16 cellular contexts compared by ENCODE assay signal in genomic region chr13:110938662-110939421, GRCh38. TPM values are rescaled to one million over a fixed set of nuclear protein-coding genes. Genes with fewer than 3 reads are reported as not detected.
A peak's percentile ranks its signal among the peaks of the same experiment; 100 is the strongest.
DNase-seq lines count a peak whose midpoint lies in the region; ATAC-seq and TF ChIP-seq lines count a peak whose summit lies in the region.
"Had no signal": no experiment of that assay in that cellular context is flagged by ENCODE, and none has a peak within 500 bp of the region (broad histone marks: within the 10 kb centered on the region; RNA-seq: fewer than 3 reads in every experiment).

No MANE protein-coding gene starts in this region.

- H2BK12ac ChIP-seq in neuronal stem cell (ENCODE audit: low read length) (no peak overlapping the region), mesenchymal stem cell (ENCODE audit: low read length in 2 of 2) (no peak overlapping the region)

- H3K14ac ChIP-seq in neuronal stem cell (ENCODE audit: low read length) (no peak overlapping the region), mesenchymal stem cell (ENCODE audit: low read length in 2 of 2) (no peak overlapping the region)

- no peaks in the 10 kb centered on the region for H3K79me1 ChIP-seq in neuronal stem cell (ENCODE audit: low read depth, low read length)
- H3K79me1 ChIP-seq in mesenchymal stem cell (replicated peaks; ENCODE audit: low read length, poor library complexity, severe bottlenecking) = no peaks in the 10 kb centered on the region

- H4K91ac ChIP-seq in neuronal stem cell (ENCODE audit: low read depth, low read length, poor library complexity) = no peak overlapping the region
- H4K91ac ChIP-seq in mesenchymal stem cell (ENCODE audit: low read length) = no peak overlapping the region

- H2BK15ac ChIP-seq in neuronal stem cell (ENCODE audit: low read length) = no peak overlapping the region
- H2BK15ac ChIP-seq in mesenchymal stem cell (ENCODE audit: low read depth, poor library complexity, severe bottlenecking) = no peak overlapping the region

- H2BK120ac ChIP-seq in neuronal stem cell (ENCODE audit: low read depth, low read length) = no peak overlapping the region
- H2BK120ac ChIP-seq in mesenchymal stem cell (ENCODE audit: low read depth, low read length) = no peak overlapping the region

- H3K27ac ChIP-seq in coronary artery (no peak overlapping the region), neuronal stem cell (replicated peaks; ENCODE audit: low read length) (no peak overlapping the region), mesenchymal stem cell (ENCODE audit: low read length, poor library complexity, severe bottlenecking) (no peak overlapping the region)
- H3K27ac ChIP-seq: 22Rv1 had no signal

- H4K8ac ChIP-seq in neuronal stem cell (ENCODE audit: low read depth, low read length) = no peak overlapping the region
- no peak overlapping the region for H4K8ac ChIP-seq in mesenchymal stem cell (ENCODE audit: low read length)

- H2AK5ac ChIP-seq in neuronal stem cell (ENCODE audit: low read depth, low read length) (no peak overlapping the region), mesenchymal stem cell (ENCODE audit: low read length, severe bottlenecking) (no peak overlapping the region)

- H3K4me2 ChIP-seq in neuronal stem cell (ENCODE audit: insufficient read depth, low read length, poor library complexity, severe bottlenecking) (no peak overlapping the region), mesenchymal stem cell (ENCODE audit: low read length, poor library complexity, severe bottlenecking) (no peak overlapping the region)
- H3K4me2 ChIP-seq: GM23338 had no signal

- H3K4me3 ChIP-seq in coronary artery = no peak overlapping the region
- peak overlapping the region in 1 of 2 donors; percentile 47 for H3K4me3 ChIP-seq in neuronal stem cell (ENCODE audit: low read length in 2 of 2)
- H3K4me3 ChIP-seq in mesenchymal stem cell (ENCODE audit: insufficient read depth in 1 of 2, low read depth in 1 of 2, low read length in 2 of 2) = no peak overlapping the region
- H3K4me3 ChIP-seq: GM23338 had no signal

- H2AFZ ChIP-seq in neuronal stem cell (ENCODE audit: low read length) (no peak overlapping the region), mesenchymal stem cell (ENCODE audit: low read depth, low read length) (no peak overlapping the region)
- H2AFZ ChIP-seq: GM23338 had no signal

- no peaks in the 10 kb centered on the region for H3K36me3 ChIP-seq in neuronal stem cell (replicated peaks in 1 of 2; ENCODE audit: control insufficient read depth in 2 of 2, insufficient read depth in 2 of 2, low read length in 2 of 2)
- no peaks in the 10 kb centered on the region for H3K36me3 ChIP-seq in mesenchymal stem cell (ENCODE audit: control insufficient read depth in 1 of 2, insufficient read depth in 2 of 2, low read depth in 1 of 2, low read length in 2 of 2)

- H3K9ac ChIP-seq in neuronal stem cell (ENCODE audit: low read depth, low read length, poor library complexity) = peak overlapping the region; percentile 22
- H3K9ac ChIP-seq in mesenchymal stem cell (ENCODE audit: low read length) = no peak overlapping the region

- WGBS in neuronal stem cell (ENCODE audit: extremely low coverage in 2 of 2, insufficient read length in 2 of 2, insufficient replicate concordance in 1 of 2), 2 donors = no CpG with 5 or more reads among the region's 13 CpGs
- WGBS in mesenchymal stem cell = 87% methylated on average over 13 of the region's 13 CpGs

- H3K9me3 ChIP-seq in neuronal stem cell (replicated peaks in 1 of 2; ENCODE audit: control insufficient read depth in 2 of 2, insufficient read depth in 1 of 2, low read depth in 1 of 2, low read length in 2 of 2) = peaks cover 2% of the 10 kb centered on the region in 2 donors
- peaks cover 2% of the 10 kb centered on the region for H3K9me3 ChIP-seq in mesenchymal stem cell (ENCODE audit: control insufficient read depth, low read length)

- no peak for TF ChIP-seq CTCF in coronary artery (IDR thresholded peaks at IDR 0.05)

- H3K18ac ChIP-seq in neuronal stem cell (ENCODE audit: low read length) (no peak overlapping the region), mesenchymal stem cell (ENCODE audit: low read depth in 1 of 2, low read length in 2 of 2) (no peak overlapping the region)

- H3K23ac ChIP-seq in neuronal stem cell (ENCODE audit: low read depth, low read length, poor library complexity) (no peak overlapping the region), mesenchymal stem cell (ENCODE audit: low read length in 2 of 2) (no peak overlapping the region)

- in situ Hi-C loops in KBM-7 (cut with MboI; ENCODE audit: low pct_unique_long_range_greater_than_20kb, low sequenced_read_pairs) = no loop called here

- H3K4me1 ChIP-seq in neuronal stem cell (ENCODE audit: control insufficient read depth in 2 of 2, insufficient read depth in 1 of 2, low read depth in 1 of 2, low read length in 2 of 2) (no peaks in the 10 kb centered on the region), mesenchymal stem cell (ENCODE audit: control insufficient read depth, insufficient read depth, low read depth, low read length) (no peaks in the 10 kb centered on the region)

- H3K27me3 ChIP-seq in neuronal stem cell (ENCODE audit: control insufficient read depth in 3 of 3, insufficient read depth in 3 of 3, low read depth in 1 of 3, low read length in 3 of 3) (peaks cover 0 to 4% (median 0%) of the 10 kb centered on the region in 3 experiments), mesenchymal stem cell (ENCODE audit: control insufficient read depth in 1 of 2, insufficient read depth in 1 of 2, low read length in 2 of 2) (no peaks in the 10 kb centered on the region)

- H3K4ac ChIP-seq in neuronal stem cell (ENCODE audit: low read length) (no peak overlapping the region), mesenchymal stem cell (ENCODE audit: low read depth in 1 of 2, low read length in 2 of 2) (no peak overlapping the region)

- no peak overlapping the region for H2BK5ac ChIP-seq in neuronal stem cell (ENCODE audit: low read length)
- H2BK5ac ChIP-seq in mesenchymal stem cell (ENCODE audit: low read depth, low read length, poor library complexity, severe bottlenecking) = no peak overlapping the region

- peak; percentile 45 to 52 for ATAC-seq in activated CD4-positive, CD25-positive, alpha-beta regulatory T cell treated with anti-CD3 and anti-CD28 coated beads, Interleukin-2, amount 50 U/mL, for 24 hours
- ATAC-seq: GM23338 had no signal

- no peak for DNase-seq in activated CD4-positive, CD25-positive, alpha-beta regulatory T cell (lab: John Stamatoyannopoulos, UW)
- DNase-seq in EL = peak; percentile 7
- DNase-seq in coronary artery (ENCODE audit: low spot score) = peak; percentile 38
- DNase-seq in neuronal stem cell (ENCODE audit: low spot score) = no peak
- no peak for DNase-seq in stimulated activated CD4-positive, alpha-beta T cell treated with anti-CD3 and anti-CD28 coated beads, Interleukin-4, amount 100 ng/mL, for 24 hours
- no peak for DNase-seq in KBM-7
- no peak for DNase-seq in mesenchymal stem cell
- DNase-seq: CD4-positive, alpha-beta memory T cell; DMS79; KG1; NCI-H1436; NCI-H2029; NCI-H2171 treated with DMSO at 0.1 percent for 48 hours had no signal

RNA-seq across cellular contexts. Expression of gene ANKRD10, which starts 24.0 kb away (rescaled TPM):
- polyA plus RNA-seq in neuronal stem cell (2013, experiment 1 of 2) = 91.9 TPM
- polyA plus RNA-seq in neuronal stem cell (2013, experiment 2 of 2) = 92.3 TPM
- polyA plus RNA-seq in mesenchymal stem cell (2013, experiment 1 of 2) = 34.0 TPM
- 33.7 TPM for polyA plus RNA-seq in mesenchymal stem cell (2013, experiment 2 of 2)

Comparison
In these comparisons a context has a peak if more than half of its experiments do, and no peak if none do; other contexts are left out.
1. DNase-seq: peak in EL (single experiment) and coronary artery (single experiment); none in activated CD4-positive, CD25-positive, alpha-beta regulatory T cell (0 of 4), neuronal stem cell (single experiment), stimulated activated CD4-positive, alpha-beta T cell treated with anti-CD3 and anti-CD28 coated beads, Interleukin-4, amount 100 ng/mL, for 24 hours (single experiment), KBM-7 (single experiment) and mesenchymal stem cell (single experiment).